In genomic region chr11:9169595-9170295, GRCh38 we compare ENCODE assay signal across 14 cellular contexts.
DNase-seq lines count a peak whose midpoint lies in the region; ATAC-seq, FAIRE-seq and TF ChIP-seq lines count a peak whose summit lies in the region.
"Had no signal": no experiment of that assay in that cellular context is flagged by ENCODE, and none has a peak within 500 bp of the region (broad histone marks: within the 10 kb centered on the region; RNA-seq: fewer than 3 reads in every experiment).

No MANE protein-coding gene starts in this region.

- H3K27me3 Mint-ChIP-seq in MCF 10A (ENCODE audit: insufficient read depth, unreplicated experiment), result no peaks in the 10 kb centered on the region
- H3K27me3 Mint-ChIP-seq in CD4-positive, alpha-beta memory T cell, result no peaks in the 10 kb centered on the region
- H3K27me3 Mint-ChIP-seq: activated CD4-positive, alpha-beta T cell treated with anti-CD3 and anti-CD28 coated beads, Interleukin-2, amount 10 ng/mL, durations not matched to agents 7 days and 5 days had no signal

- ATAC-seq in GM19452 (IDR thresholded peaks at IDR 0.05; ENCODE audit: unreplicated experiment), result no peak

- H3K36me3 Mint-ChIP-seq in MCF 10A (ENCODE audit: insufficient read depth, unreplicated experiment), result peaks cover 34% of the 10 kb centered on the region
- peaks cover 38 to 47% of the 10 kb centered on the region in 2 donors for H3K36me3 Mint-ChIP-seq in CD4-positive, alpha-beta memory T cell

- no peak overlapping the region for H3K27ac ChIP-seq in mammary epithelial cell (ENCODE audit: insufficient read depth, low read depth, low read length)
- no peak overlapping the region for H3K27ac ChIP-seq in CD4-positive, alpha-beta memory T cell (ENCODE audit: low read depth, low read length)
- H3K27ac ChIP-seq: HL-60 had no signal

- no peak for FAIRE-seq in bronchial epithelial cell (lab: Jason Lieb, UNC)

- DNase-seq in MCF 10A (ENCODE audit: unreplicated experiment) (no peak), mammary epithelial cell (no peak), NB4 (ENCODE audit: low read depth) (peak; percentile 9), bronchial epithelial cell (ENCODE audit: low read depth) (peak; percentile 52), ureter (ENCODE audit: low spot score) (no peak), SHP77 (lab: John Stamatoyannopoulos, UW) (no peak)
- no peak for DNase-seq in CD4-positive, alpha-beta memory T cell
- DNase-seq: activated CD4-positive, alpha-beta T cell treated with anti-CD3 and anti-CD28 coated beads, Interleukin-2, amount 10 ng/mL, durations not matched to agents 7 days and 5 days; activated effector memory CD4-positive, alpha-beta T cell treated with anti-CD3 and anti-CD28 coated beads, Interleukin-2, amount 50 U/mL, for 16 hours; effector memory CD4-positive, alpha-beta T cell; stimulated activated CD4-positive, alpha-beta T cell treated with anti-CD3 and anti-CD28 coated beads, Interleukin-1b, Interleukin-23, amount 100 ng/mL, for 48 hours; trophoblast cell had no signal

- no peaks in the 10 kb centered on the region for H3K36me3 ChIP-seq in mammary epithelial cell (ENCODE audit: insufficient read depth, low read length)
- H3K36me3 ChIP-seq in bronchial epithelial cell (ENCODE audit: control insufficient read depth, insufficient read depth, low read length), result no peaks in the 10 kb centered on the region
- H3K36me3 ChIP-seq in CD4-positive, alpha-beta memory T cell (ENCODE audit: insufficient read depth, low read length), result peaks cover 7% of the 10 kb centered on the region

- no peaks in the 10 kb centered on the region for H4K20me1 ChIP-seq in mammary epithelial cell (ENCODE audit: insufficient read depth, low read length)

- H3K4me2 ChIP-seq in mammary epithelial cell (ENCODE audit: insufficient read depth, low read depth, low read length), result no peak overlapping the region

- dilution Hi-C loops in mammary epithelial cell (cut with HindIII; ENCODE audit: low sequenced_read_pairs), result loop anchor here (25.0 kb wide), 1 partner anchor 243 kb away; no protein-coding TSS in a partner anchor

- no peak overlapping the region for H3K4me3 Mint-ChIP-seq in MCF 10A (ENCODE audit: unreplicated experiment)
- H3K4me3 Mint-ChIP-seq in CD4-positive, alpha-beta memory T cell, result no peak overlapping the region
- H3K4me3 Mint-ChIP-seq: activated CD4-positive, alpha-beta T cell treated with anti-CD3 and anti-CD28 coated beads, Interleukin-2, amount 10 ng/mL, durations not matched to agents 7 days and 5 days had no signal

- H3K79me2 ChIP-seq in mammary epithelial cell (ENCODE audit: insufficient read depth, low read length), result no peaks in the 10 kb centered on the region

- no peak for TF ChIP-seq CTCF in MCF 10A (IDR thresholded peaks at IDR 0.05; ENCODE audit: unreplicated experiment)
- no peak for TF ChIP-seq CTCF in mammary epithelial cell (conservative IDR thresholded peaks at IDR 0.05 in 1 of 2, IDR thresholded peaks at IDR 0.05 in 1 of 2; ENCODE audit: extremely low read depth in 1 of 2, insufficient read depth in 1 of 2, low read depth in 1 of 2, low read length in 2 of 2)
- TF ChIP-seq CTCF in NB4 (IDR thresholded peaks at IDR 0.05; ENCODE audit: low read depth, low read length), result no peak
- TF ChIP-seq CTCF in bronchial epithelial cell (IDR thresholded peaks at IDR 0.05; ENCODE audit: insufficient read depth, low read length, severe bottlenecking), result no peak

- no peaks in the 10 kb centered on the region for H3K9me3 Mint-ChIP-seq in MCF 10A (ENCODE audit: unreplicated experiment)
- no peaks in the 10 kb centered on the region for H3K9me3 Mint-ChIP-seq in CD4-positive, alpha-beta memory T cell

- no peaks in the 10 kb centered on the region for H3K9me3 ChIP-seq in mammary epithelial cell (replicated peaks; ENCODE audit: insufficient read depth, low read length)
- H3K9me3 ChIP-seq in CD4-positive, alpha-beta memory T cell (ENCODE audit: control insufficient read depth in 1 of 2, low read length in 2 of 2), result no peaks in the 10 kb centered on the region

- in situ Hi-C loops in mammary epithelial cell (cut with MboI; ENCODE audit: low sequenced_read_pairs in 2 of 2), result loop anchor here in 1 of 2 donors (25.0 kb wide), 1 partner anchor 218 kb away; the partner anchor contains the start of gene IPO7

- peaks cover 11% of the 10 kb centered on the region for H3K4me1 Mint-ChIP-seq in MCF 10A (ENCODE audit: insufficient read depth, unreplicated experiment)
- peaks cover 0 to 8% (median 4%) of the 10 kb centered on the region in 4 donors for H3K4me1 Mint-ChIP-seq in CD4-positive, alpha-beta memory T cell

- H3K9ac ChIP-seq in mammary epithelial cell (ENCODE audit: insufficient read depth, low read length), result no peak overlapping the region

- TF ChIP-seq POLR2A in NB4 (IDR thresholded peaks at IDR 0.05; ENCODE audit: extremely low read depth, insufficient read length), result no peak

- no peak overlapping the region for H2AFZ ChIP-seq in mammary epithelial cell (ENCODE audit: low read depth, low read length)

- WGBS in mammary epithelial cell (ENCODE audit: low coverage, missing lambda C conversion rate), result 66% methylated on average over 7 of the region's 7 CpGs

- POLR2A ChIA-PET in MCF 10A (lab: Yijun Ruan, JAX), result no interaction called here
- POLR2A ChIA-PET in CD4-positive, alpha-beta memory T cell (lab: Charles Lee; ENCODE audit: partially characterized antibody), result no interaction called here

- intact Hi-C loops in MCF 10A (cut with micrococcal nuclease), result no loop called here
- intact Hi-C loops in mammary epithelial cell (cut with micrococcal nuclease), result loop anchor here (5.0 kb wide), 2 partner anchors 93 to 218 kb away; no protein-coding TSS in a partner anchor
- intact Hi-C loops in CD4-positive, alpha-beta memory T cell (cut with micrococcal nuclease), result loop anchor here (10.0 kb wide), 2 partner anchors 115 to 215 kb away; partner anchors contain the start of gene IPO7

- H3K4me3 ChIP-seq in mammary epithelial cell (replicated peaks in 1 of 3; ENCODE audit: insufficient read depth in 1 of 3, low read depth in 2 of 3, low read length in 3 of 3) (no peak overlapping the region), NB4 (ENCODE audit: low read depth, low read length) (no peak overlapping the region), bronchial epithelial cell (ENCODE audit: low read depth, low read length) (no peak overlapping the region)
- no peak overlapping the region for H3K4me3 ChIP-seq in CD4-positive, alpha-beta memory T cell (ENCODE audit: low read length in 2 of 2)

- H3K4me1 ChIP-seq in mammary epithelial cell (ENCODE audit: insufficient read depth, low read length), result peaks cover 7% of the 10 kb centered on the region
- H3K4me1 ChIP-seq in CD4-positive, alpha-beta memory T cell (ENCODE audit: insufficient read depth, low read length), result no peaks in the 10 kb centered on the region

- BruUV-seq in MCF 10A (replicated peaks; lab: Mats Ljungman, UMichigan) (no TSS peak), mammary epithelial cell (replicated peaks; lab: Mats Ljungman, UMichigan) (no TSS peak)

- peak overlapping the region; percentile 39 for H3K27ac Mint-ChIP-seq in MCF 10A (ENCODE audit: low read depth, unreplicated experiment)
- peak overlapping the region in 2 of 7 donors; percentile 1 to 3 for H3K27ac Mint-ChIP-seq in CD4-positive, alpha-beta memory T cell
- H3K27ac Mint-ChIP-seq: activated CD4-positive, alpha-beta T cell treated with anti-CD3 and anti-CD28 coated beads, Interleukin-2, amount 10 ng/mL, durations not matched to agents 7 days and 5 days had no signal

- CTCF ChIA-PET in MCF 10A (lab: Yijun Ruan, JAX) (interaction anchor here (0.6 to 1.5 kb wide), 6 partner anchors 15 to 337 kb away, joined by 3 to 4 read pairs (median 3); no protein-coding TSS in a partner anchor), mammary epithelial cell (lab: Charles Lee; ENCODE audit: low non-redundant PET) (no interaction called here)
- CTCF ChIA-PET in CD4-positive, alpha-beta memory T cell (lab: Charles Lee; ENCODE audit: partially characterized antibody), result interaction anchor here (1.0 to 9.9 kb wide), 2 partner anchors 32 to 337 kb away, joined by 3 to 123 read pairs; no protein-coding TSS in a partner anchor

- no peaks in the 10 kb centered on the region for H3K27me3 ChIP-seq in mammary epithelial cell (ENCODE audit: insufficient read depth, low read length)
- no peaks in the 10 kb centered on the region for H3K27me3 ChIP-seq in bronchial epithelial cell (ENCODE audit: control insufficient read depth, insufficient read depth, low read length)
- no peaks in the 10 kb centered on the region for H3K27me3 ChIP-seq in CD4-positive, alpha-beta memory T cell (ENCODE audit: insufficient read depth, low read length)

Comparison
In these comparisons a context has a peak if more than half of its experiments do, and no peak if none do; other contexts are left out.
1. DNase-seq: peak in NB4 (single experiment) and bronchial epithelial cell (single experiment); none in MCF 10A (single experiment), mammary epithelial cell (single experiment), ureter (single experiment), CD4-positive, alpha-beta memory T cell (0 of 5) and SHP77 (0 of 2).